Comparison of ENCODE assay signal across 14 cellular contexts in genomic region chr9:120344230-120344629, GRCh38.
DNase-seq lines count a peak whose midpoint lies in the region; ATAC-seq, FAIRE-seq and TF ChIP-seq lines count a peak whose summit lies in the region.
"Had no signal": no experiment of that assay in that cellular context is flagged by ENCODE, and none has a peak within 500 bp of the region (broad histone marks: within the 10 kb centered on the region; RNA-seq: fewer than 3 reads in every experiment).

No MANE protein-coding gene starts in this region.

- H3K27me3 Mint-ChIP-seq in effector memory CD8-positive, alpha-beta T cell = peaks cover 3% of the 10 kb centered on the region in 2 donors

- H3K9me3 Mint-ChIP-seq in effector memory CD8-positive, alpha-beta T cell = no peaks in the 10 kb centered on the region
- H3K9me3 Mint-ChIP-seq: activated naive CD4-positive, alpha-beta T cell treated with anti-CD3 and anti-CD28 coated beads, Interleukin-2, amount 10 ng/mL, durations not matched to agents 7 days and 5 days had no signal

- ATAC-seq in esophagus mucosa (peak; percentile 77), GM21390 (IDR thresholded peaks at IDR 0.05; ENCODE audit: unreplicated experiment) (no peak)
- no peak for ATAC-seq in effector memory CD8-positive, alpha-beta T cell (replicated peaks)
- ATAC-seq: mucosa of descending colon, right cardiac atrium had no signal

- H3K36me3 Mint-ChIP-seq in effector memory CD8-positive, alpha-beta T cell (ENCODE audit: insufficient read depth) = no peaks in the 10 kb centered on the region
- H3K36me3 Mint-ChIP-seq: activated naive CD4-positive, alpha-beta T cell treated with anti-CD3 and anti-CD28 coated beads, Interleukin-2, amount 10 ng/mL, durations not matched to agents 7 days and 5 days had no signal

- H3K4me3 Mint-ChIP-seq in effector memory CD8-positive, alpha-beta T cell = no peak overlapping the region
- H3K4me3 Mint-ChIP-seq: activated naive CD4-positive, alpha-beta T cell treated with anti-CD3 and anti-CD28 coated beads, Interleukin-2, amount 10 ng/mL, durations not matched to agents 7 days and 5 days had no signal

- H3K4me1 Mint-ChIP-seq in effector memory CD8-positive, alpha-beta T cell (ENCODE audit: low read depth in 2 of 2) = no peaks in the 10 kb centered on the region

- DNase-seq in GM04503 (ENCODE audit: low read depth) = peak; percentile 19
- DNase-seq in RKO (ENCODE audit: low spot score) = peak; percentile 87
- DNase-seq in putamen (ENCODE audit: low spot score) = peak; percentile 9
- DNase-seq in pons (ENCODE audit: low spot score) = no peak
- DNase-seq in effector memory CD8-positive, alpha-beta T cell = no peak
- DNase-seq in GM12892 (ENCODE audit: insufficient read length) = no peak
- DNase-seq: activated naive CD4-positive, alpha-beta T cell treated with anti-CD3 and anti-CD28 coated beads, Interleukin-2, amount 10 ng/mL, durations not matched to agents 7 days and 5 days; DND-41; mucosa of descending colon; NCI-H1105; right cardiac atrium had no signal

- no peak overlapping the region for H3K27ac Mint-ChIP-seq in effector memory CD8-positive, alpha-beta T cell
- H3K27ac Mint-ChIP-seq: activated naive CD4-positive, alpha-beta T cell treated with anti-CD3 and anti-CD28 coated beads, Interleukin-2, amount 10 ng/mL, durations not matched to agents 7 days and 5 days had no signal

- FAIRE-seq in GM12892 (lab: Jason Lieb, UNC) = no peak
- FAIRE-seq: GM18507 had no signal

- TF ChIP-seq POLR2A in GM12892 (IDR thresholded peaks at IDR 0.05; ENCODE audit: low read depth, low read length) = no peak

Comparison
In these comparisons a context has a peak if more than half of its experiments do, and no peak if none do; other contexts are left out.
1. DNase-seq: peak in GM04503 (single experiment), RKO (single experiment) and putamen (single experiment); none in pons (single experiment), effector memory CD8-positive, alpha-beta T cell (0 of 3) and GM12892 (single experiment).